In the genomic region with DNA sequence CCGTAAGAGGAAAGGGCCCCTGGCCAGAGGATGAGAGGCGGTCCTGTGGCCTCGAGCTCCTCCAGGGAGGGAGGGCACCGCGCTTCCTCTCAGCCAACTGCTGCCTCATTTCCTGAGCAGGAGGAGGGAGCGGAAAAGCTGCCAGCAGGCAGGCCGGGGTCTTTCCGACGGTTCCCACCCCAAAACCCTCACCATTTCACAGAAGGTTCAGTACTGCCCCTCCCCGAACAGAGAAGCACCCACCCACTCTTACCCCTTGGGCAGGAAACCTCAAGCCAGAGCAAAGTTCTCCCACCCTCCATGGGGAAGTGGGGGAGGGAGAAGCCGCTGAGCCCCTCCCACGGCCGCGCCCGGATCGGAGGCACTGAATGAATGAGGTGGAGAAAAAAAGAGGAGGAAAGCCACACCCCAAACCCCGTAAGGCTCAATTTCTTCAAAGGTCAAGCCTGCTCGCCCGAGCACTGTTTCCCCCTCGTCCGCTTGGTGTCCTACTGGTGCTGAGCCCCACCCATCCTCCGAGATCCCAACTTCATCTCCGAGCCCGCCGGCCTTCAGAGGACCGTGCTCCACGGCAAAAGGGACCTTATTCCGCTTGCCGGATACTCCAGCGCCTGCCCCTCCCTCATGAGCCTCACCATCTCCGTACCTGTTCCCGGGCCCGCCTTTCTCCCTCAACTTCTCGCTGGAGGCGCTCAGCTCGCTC, we compare ENCODE assay signal across 8 cellular contexts. TPM values are rescaled to one million over a fixed set of nuclear protein-coding genes. Genes with fewer than 3 reads are reported as not detected.
DNase-seq lines count a peak whose midpoint lies in the region; ATAC-seq and TF ChIP-seq lines count a peak whose summit lies in the region.

No MANE protein-coding gene starts in this region.

- H3K9me3 ChIP-seq in AG04450 (ENCODE audit: control insufficient read depth, insufficient read depth, low read length) (peaks cover 3% of the 10 kb centered on the region; the same call in 1 of the 2 replicates), NT2/D1 (ENCODE audit: insufficient read depth, low read length) (no peaks in the 10 kb centered on the region), mucosa of stomach (ENCODE audit: control insufficient read depth, low read length) (no peaks in the 10 kb centered on the region)

- POLR2A ChIA-PET in AG04450 (lab: Yijun Ruan, JAX), result interaction anchor here (0.7 to 1.6 kb wide), 5 partner anchors 11 to 192 kb away, joined by 3 to 11 read pairs (median 4); partner anchors contain the start of genes NUP210L and RPS27

- no peak for TF ChIP-seq CTCF in AG04450 (IDR thresholded peaks at IDR 0.05; ENCODE audit: low read depth, low read length)

- H3K27ac ChIP-seq in AG04450 (ENCODE audit: low read depth, low read length), result peak overlapping the region; percentile 84
- peak overlapping the region; percentile 96 for H3K27ac ChIP-seq in epithelial cell of prostate

- ATAC-seq in GM18870 (IDR thresholded peaks at IDR 0.05; ENCODE audit: unreplicated experiment), result peak; percentile 31
- ATAC-seq in HG03135 (IDR thresholded peaks at IDR 0.05; ENCODE audit: unreplicated experiment), result peak; percentile 50

- H3K9ac ChIP-seq in NT2/D1 (ENCODE audit: insufficient read length, low read depth) (peak overlapping the region; percentile 99), mucosa of stomach (ENCODE audit: low read length) (peak overlapping the region; percentile 85)

- DNase-seq in AG04450 (ENCODE audit: low read depth, low spot score) (peak; percentile 42), NT2/D1 (ENCODE audit: low read depth, low spot score) (peak; percentile 39), activated T-cell treated with anti-CD3 and anti-CD28 coated beads for 1 hour (ENCODE audit: low read depth) (peak; percentile 30), epithelial cell of prostate (ENCODE audit: low read depth, low spot score) (no peak)
- peak; percentile 26 to 34 for DNase-seq in stimulated activated CD8-positive, alpha-beta memory T cell treated with anti-CD3 and anti-CD28 coated beads, Interleukin-7, amount 100 ng/mL, for 1 hour (ENCODE audit: low read depth in 2 of 2)

- H3K4me3 ChIP-seq in AG04450 (ENCODE audit: low read depth, low read length) (peak overlapping the region; percentile 99), NT2/D1 (ENCODE audit: insufficient read length, low read depth) (peak overlapping the region; percentile 99), mucosa of stomach (ENCODE audit: low read length) (peak overlapping the region; percentile 94)

- H3K4me1 ChIP-seq in NT2/D1 (ENCODE audit: insufficient read depth, insufficient read length) (peaks cover 6% of the 10 kb centered on the region), mucosa of stomach (ENCODE audit: control insufficient read depth, insufficient read depth, low read length) (peaks cover 56% of the 10 kb centered on the region)

- CTCF ChIA-PET in AG04450 (lab: Charles Lee), result interaction anchor here (0.6 kb wide), 1 partner anchor 505 kb away, joined by 4 read pairs; no protein-coding TSS in a partner anchor

- H3K36me3 ChIP-seq in NT2/D1 (ENCODE audit: insufficient read depth, insufficient read length, low read length) (peaks cover 43% of the 10 kb centered on the region), mucosa of stomach (ENCODE audit: control insufficient read depth, insufficient read depth, low read length) (peaks cover 6% of the 10 kb centered on the region)

- H3K27me3 ChIP-seq in AG04450 (ENCODE audit: control insufficient read depth, insufficient read depth, low read length), result no peaks in the 10 kb centered on the region
- no peaks in the 10 kb centered on the region for H3K27me3 ChIP-seq in NT2/D1 (ENCODE audit: insufficient read depth, insufficient read length)
- H3K27me3 ChIP-seq in mucosa of stomach (ENCODE audit: control insufficient read depth, insufficient read depth, low read length), result no peaks in the 10 kb centered on the region

RNA-seq across cellular contexts. Expression of gene TPM3, which starts 9.4 kb away (rescaled TPM):
- polyA plus RNA-seq in AG04450 (2011; rRNA removed), result 397 and 565 TPM in 2 replicates
- 140 and 155 TPM in 2 replicates for polyA minus RNA-seq in AG04450 (2011; rRNA and poly(A)+ RNA removed)

RNA-seq across cellular contexts. Expression of gene CFAP141, which starts 23.6 kb away (rescaled TPM):
- polyA plus RNA-seq in AG04450 (2011; rRNA removed), result not detected in 2 replicates
- not detected in 2 replicates for polyA minus RNA-seq in AG04450 (2011; rRNA and poly(A)+ RNA removed)

RNA-seq across cellular contexts. Expression of gene NUP210L, which starts 27.6 kb away (rescaled TPM):
- polyA plus RNA-seq in AG04450 (2011; rRNA removed), result 0.01 TPM in 1 of 2 replicates, not detected in the other
- polyA minus RNA-seq in AG04450 (2011; rRNA and poly(A)+ RNA removed), result 0.05 TPM in 1 of 2 replicates, not detected in the other

RNA-seq across cellular contexts. Expression of gene UBAP2L, which starts 38.3 kb away (rescaled TPM):
- polyA plus RNA-seq in AG04450 (2011; rRNA removed), result 173 and 177 TPM in 2 replicates
- 161 and 185 TPM in 2 replicates for polyA minus RNA-seq in AG04450 (2011; rRNA and poly(A)+ RNA removed)
